In genomic region chr11:13073119-13073981, GRCh38 we compare ENCODE assay signal across 14 cellular contexts.
A peak's percentile ranks its signal among the peaks of the same experiment; 100 is the strongest.
DNase-seq lines count a peak whose midpoint lies in the region; ATAC-seq and TF ChIP-seq lines count a peak whose summit lies in the region.
"Had no signal": no experiment of that assay in that cellular context is flagged by ENCODE, and none has a peak within 500 bp of the region (broad histone marks: within the 10 kb centered on the region; RNA-seq: fewer than 3 reads in every experiment).

No MANE protein-coding gene starts in this region.

- intact Hi-C loops in PC-3 (cut with micrococcal nuclease), result no loop called here
- intact Hi-C loops in ascending aorta (cut with DNase I), result no loop called here
- intact Hi-C loops in activated CD8-positive, alpha-beta T cell treated with anti-CD3 and anti-CD28 coated beads for 36 hours (cut with micrococcal nuclease), result no loop called here

- no peak overlapping the region for H3K4me2 ChIP-seq in PC-3 (ENCODE audit: low read length)

- H3K9me3 ChIP-seq in PC-3 (ENCODE audit: low read length) (no peaks in the 10 kb centered on the region), ascending aorta (no peaks in the 10 kb centered on the region)
- H3K9me3 ChIP-seq: prostate gland, suprapubic skin had no signal

- H3K9me2 ChIP-seq in PC-3 (replicated peaks; ENCODE audit: low read length), result no peaks in the 10 kb centered on the region

- no peak overlapping the region for H3K27ac Mint-ChIP-seq in activated CD8-positive, alpha-beta T cell treated with anti-CD3 and anti-CD28 coated beads for 36 hours
- H3K27ac Mint-ChIP-seq: mesothelial cell of epicardium had no signal

- H3K4me1 Mint-ChIP-seq in activated CD8-positive, alpha-beta T cell treated with anti-CD3 and anti-CD28 coated beads for 36 hours (ENCODE audit: low read depth), result no peaks in the 10 kb centered on the region
- H3K4me1 Mint-ChIP-seq: mesothelial cell of epicardium had no signal

- DNase-seq in GM06990 (ENCODE audit: extremely low read depth, insufficient read length) (peak; percentile 6), PC-3 (peak; percentile 22), epithelial cell of prostate (ENCODE audit: low read depth, low spot score) (peak; percentile 97), skeletal muscle cell (ENCODE audit: low read depth) (peak; percentile 71), ascending aorta (ENCODE audit: low spot score in 2 of 2) (no peak)
- no peak for DNase-seq in activated CD8-positive, alpha-beta T cell treated with anti-CD3 and anti-CD28 coated beads for 36 hours
- DNase-seq: activated CD4-positive, alpha-beta T cell treated with anti-CD3 and anti-CD28 coated beads for 4 hours; hippocampal formation; NCI-H1436; NCI-H82 had no signal

- H3K27me3 ChIP-seq in GM06990 (replicated peaks; ENCODE audit: control insufficient read depth, insufficient read depth, low read length) (no peaks in the 10 kb centered on the region), PC-3 (ENCODE audit: low read length) (no peaks in the 10 kb centered on the region), ascending aorta (no peaks in the 10 kb centered on the region)

- no peak overlapping the region for H3K27ac ChIP-seq in PC-3 (ENCODE audit: low read length)
- H3K27ac ChIP-seq in epithelial cell of prostate, result peak overlapping the region; percentile 77
- no peak overlapping the region for H3K27ac ChIP-seq in ascending aorta
- H3K27ac ChIP-seq: prostate gland, suprapubic skin had no signal

- TF ChIP-seq CTCF in GM06990 (IDR thresholded peaks at IDR 0.05; ENCODE audit: insufficient read depth, low read length, poor library complexity, severe bottlenecking) (no peak), PC-3 (conservative IDR thresholded peaks at IDR 0.05; ENCODE audit: low read depth, low read length) (no peak), ascending aorta (IDR thresholded peaks at IDR 0.05) (no peak)
- TF ChIP-seq CTCF in activated CD8-positive, alpha-beta T cell treated with anti-CD3 and anti-CD28 coated beads for 36 hours (IDR thresholded peaks at IDR 0.05), result no peak

- no peak overlapping the region for H3K9ac ChIP-seq in PC-3 (ENCODE audit: low read length)

- POLR2A ChIA-PET in PC-3 (lab: Charles Lee; ENCODE audit: unreplicated experiment), result no interaction called here
- POLR2A ChIA-PET in activated CD8-positive, alpha-beta T cell treated with anti-CD3 and anti-CD28 coated beads for 36 hours (lab: Charles Lee), result no interaction called here

- no peaks in the 10 kb centered on the region for H3F3A ChIP-seq in PC-3 (ENCODE audit: low read length, unreplicated experiment)

- no peaks in the 10 kb centered on the region for H3K36me3 Mint-ChIP-seq in activated CD8-positive, alpha-beta T cell treated with anti-CD3 and anti-CD28 coated beads for 36 hours (ENCODE audit: low read depth)
- H3K36me3 Mint-ChIP-seq: mesothelial cell of epicardium had no signal

- CTCF ChIA-PET in PC-3 (lab: Charles Lee), result no interaction called here
- CTCF ChIA-PET in activated CD8-positive, alpha-beta T cell treated with anti-CD3 and anti-CD28 coated beads for 36 hours (lab: Charles Lee), result no interaction called here

- H3K36me3 ChIP-seq in GM06990 (ENCODE audit: control insufficient read depth, insufficient read depth, low read length), result no peaks in the 10 kb centered on the region
- H3K36me3 ChIP-seq in PC-3 (ENCODE audit: low read depth, low read length), result no peaks in the 10 kb centered on the region
- H3K36me3 ChIP-seq in ascending aorta, result no peaks in the 10 kb centered on the region
- H3K36me3 ChIP-seq: prostate gland, suprapubic skin had no signal

- no peaks in the 10 kb centered on the region for H4K20me1 ChIP-seq in PC-3 (ENCODE audit: low read length)

- peaks cover 6% of the 10 kb centered on the region for H3K27me3 Mint-ChIP-seq in activated CD8-positive, alpha-beta T cell treated with anti-CD3 and anti-CD28 coated beads for 36 hours

- peaks cover 7% of the 10 kb centered on the region; the same call in 1 of the 2 replicates for H3K4me1 ChIP-seq in PC-3 (ENCODE audit: insufficient read depth, low read length)
- no peaks in the 10 kb centered on the region for H3K4me1 ChIP-seq in ascending aorta
- H3K4me1 ChIP-seq: prostate gland, suprapubic skin had no signal

- no peak overlapping the region for H3K4me3 Mint-ChIP-seq in activated CD8-positive, alpha-beta T cell treated with anti-CD3 and anti-CD28 coated beads for 36 hours
- H3K4me3 Mint-ChIP-seq: mesothelial cell of epicardium had no signal

- H2AFZ ChIP-seq in PC-3 (ENCODE audit: low read length), result no peak overlapping the region

- no TSS peak for BruUV-seq in PC-3 (replicated peaks; lab: Mats Ljungman, UMichigan)

- H3K79me2 ChIP-seq in PC-3 (ENCODE audit: low read length), result no peaks in the 10 kb centered on the region

- no peaks in the 10 kb centered on the region for H3K9me3 Mint-ChIP-seq in activated CD8-positive, alpha-beta T cell treated with anti-CD3 and anti-CD28 coated beads for 36 hours
- H3K9me3 Mint-ChIP-seq: mesothelial cell of epicardium had no signal

- ATAC-seq in PC-3 (no peak), GM21723 (IDR thresholded peaks at IDR 0.05; ENCODE audit: unreplicated experiment) (no peak)
- ATAC-seq in activated CD8-positive, alpha-beta T cell treated with anti-CD3 and anti-CD28 coated beads for 36 hours, result no peak

- H3K4me3 ChIP-seq in GM06990 (replicated peaks; ENCODE audit: low read depth, low read length), result no peak overlapping the region
- no peak overlapping the region for H3K4me3 ChIP-seq in PC-3 (ENCODE audit: low read length)
- no peak overlapping the region for H3K4me3 ChIP-seq in skeletal muscle cell (ENCODE audit: low read depth, low read length)
- H3K4me3 ChIP-seq in ascending aorta, result no peak overlapping the region
- H3K4me3 ChIP-seq: prostate gland, suprapubic skin had no signal

Comparison
In these comparisons a context has a peak if more than half of its experiments do, and no peak if none do; other contexts are left out.
1. DNase-seq: peak in GM06990 (single experiment), PC-3 (single experiment), epithelial cell of prostate (single experiment) and skeletal muscle cell (single experiment); none in ascending aorta (0 of 2) and activated CD8-positive, alpha-beta T cell treated with anti-CD3 and anti-CD28 coated beads for 36 hours (single experiment).